34 cellular contexts compared by ENCODE assay signal in genomic region chrX:121323337-121323736, GRCh38.
DNase-seq lines count a peak whose midpoint lies in the region; ATAC-seq, FAIRE-seq and TF ChIP-seq lines count a peak whose summit lies in the region.
"Had no signal": no experiment of that assay in that cellular context is flagged by ENCODE, and none has a peak within 500 bp of the region (broad histone marks: within the 10 kb centered on the region; RNA-seq: fewer than 3 reads in every experiment).

No MANE protein-coding gene starts in this region.

- TF ChIP-seq RAD21 in A549 (conservative IDR thresholded peaks at IDR 0.05 in 1 of 2, IDR thresholded peaks at IDR 0.05 in 1 of 2) (no peak), K562 (CRISPR knock-in tag; conservative IDR thresholded peaks at IDR 0.05 in 1 of 2, IDR thresholded peaks at IDR 0.05 in 1 of 2) (no peak)

- H3K4me3 ChIP-seq in A549 (no peak overlapping the region), K562 (no peak overlapping the region), mucosa of descending colon (no peak overlapping the region)
- H3K4me3 ChIP-seq: BLaER1; BLaER1 treated with 17β-estradiol and CSF1 and Interleukin-3, amounts not matched to agents 10 nM and 100 nM had no signal

- TF ChIP-seq POLR2A in A549 (IDR thresholded peaks at IDR 0.05; ENCODE audit: low read length): no peak
- TF ChIP-seq POLR2A in K562 (conservative IDR thresholded peaks at IDR 0.05): no peak

- intact Hi-C loops in K562 (cut with micrococcal nuclease) (no loop called here), mucosa of descending colon (cut with DNase I, micrococcal nuclease) (no loop called here)

- no TSS peak for BruUV-seq in K562 (replicated peaks; lab: Mats Ljungman, UMichigan)

- H3K36me3 ChIP-seq in K562 (ENCODE audit: control insufficient read depth, insufficient read depth, low read length): no peaks in the 10 kb centered on the region
- H3K36me3 ChIP-seq in mucosa of descending colon (ENCODE audit: low read depth): no peaks in the 10 kb centered on the region
- H3K36me3 ChIP-seq: BE2C; BLaER1; BLaER1 treated with 17β-estradiol and CSF1 and Interleukin-3, amounts not matched to agents 10 nM and 100 nM had no signal

- POLR2A ChIA-PET in A549 (lab: Yijun Ruan, JAX): no interaction called here
- POLR2A ChIA-PET in K562 (lab: Yijun Ruan, JAX): no interaction called here

- H3K27ac Mint-ChIP-seq in activated T-cell treated with anti-CD3 and anti-CD28 coated beads, Interleukin-2, amount 50 U/mL, for 72 hours: no peak overlapping the region
- H3K27ac Mint-ChIP-seq: B cell; CD14-positive monocyte; CD4-positive, alpha-beta memory T cell; CD4-positive, alpha-beta T cell; CD4-positive, CD25-positive, alpha-beta regulatory T cell; CD8-positive, alpha-beta memory T cell; CD8-positive, alpha-beta T cell had no signal

- no peaks in the 10 kb centered on the region for H3K4me1 Mint-ChIP-seq in activated T-cell treated with anti-CD3 and anti-CD28 coated beads, Interleukin-2, amount 50 U/mL, for 72 hours (ENCODE audit: low read depth)
- H3K4me1 Mint-ChIP-seq: B cell; CD14-positive monocyte; CD4-positive, alpha-beta memory T cell; CD4-positive, CD25-positive, alpha-beta regulatory T cell; CD8-positive, alpha-beta memory T cell had no signal

- no peaks in the 10 kb centered on the region for H3K36me3 Mint-ChIP-seq in activated T-cell treated with anti-CD3 and anti-CD28 coated beads, Interleukin-2, amount 50 U/mL, for 72 hours (ENCODE audit: insufficient read depth in 2 of 2)
- H3K36me3 Mint-ChIP-seq: CD14-positive monocyte; CD4-positive, alpha-beta memory T cell; CD4-positive, CD25-positive, alpha-beta regulatory T cell; CD8-positive, alpha-beta memory T cell; CD8-positive, alpha-beta T cell had no signal

- H3K9ac ChIP-seq in K562 (ENCODE audit: insufficient read depth in 1 of 2, low read depth in 2 of 2, low read length in 2 of 2): no peak overlapping the region
- H3K9ac ChIP-seq: BLaER1; BLaER1 treated with 17β-estradiol and CSF1 and Interleukin-3, amounts not matched to agents 10 nM and 100 nM had no signal

- no peak overlapping the region for H3K27ac ChIP-seq in A549
- no peak overlapping the region for H3K27ac ChIP-seq in K562 (ENCODE audit: extremely low read depth, low read depth, low read length)
- H3K27ac ChIP-seq: 22Rv1; BLaER1; BLaER1 treated with 17β-estradiol and CSF1 and Interleukin-3, amounts not matched to agents 10 nM and 100 nM; C4-2B had no signal

- FAIRE-seq in A549 (lab: Jason Lieb, UNC): peak; percentile 7
- FAIRE-seq in K562 (lab: Jason Lieb, UNC): no peak
- FAIRE-seq: A204.1, D721Med had no signal

- H3K4me2 ChIP-seq in A549 (no peak overlapping the region), K562 (ENCODE audit: insufficient read depth, low read length) (no peak overlapping the region)
- H3K4me2 ChIP-seq: BLaER1; BLaER1 treated with 17β-estradiol and CSF1 and Interleukin-3, amounts not matched to agents 10 nM and 100 nM had no signal

- ATAC-seq in A549 (no peak), K562 (no peak), mucosa of descending colon (no peak)
- no peak for ATAC-seq in activated T-cell treated with anti-CD3 and anti-CD28 coated beads, Interleukin-2, amount 50 U/mL, for 72 hours (replicated peaks in 1 of 2)
- ATAC-seq: CD8-positive, alpha-beta T cell had no signal

- H3K4me3 Mint-ChIP-seq in activated T-cell treated with anti-CD3 and anti-CD28 coated beads, Interleukin-2, amount 50 U/mL, for 72 hours: no peak overlapping the region
- H3K4me3 Mint-ChIP-seq: B cell; CD14-positive monocyte; CD4-positive, alpha-beta memory T cell; CD4-positive, alpha-beta T cell; CD4-positive, CD25-positive, alpha-beta regulatory T cell; CD8-positive, alpha-beta memory T cell; CD8-positive, alpha-beta T cell had no signal

- no peaks in the 10 kb centered on the region for H4K20me1 ChIP-seq in K562 (replicated peaks; ENCODE audit: control insufficient read depth, insufficient read depth, low read length)
- H4K20me1 ChIP-seq: BLaER1; BLaER1 treated with 17β-estradiol and CSF1 and Interleukin-3, amounts not matched to agents 10 nM and 100 nM had no signal

- H2AFZ ChIP-seq in K562 (ENCODE audit: low read depth, low read length): no peak overlapping the region

- no peaks in the 10 kb centered on the region for H3K9me1 ChIP-seq in K562 (ENCODE audit: control insufficient read depth, insufficient read depth, low read length)

- TF ChIP-seq EP300 in A549 (IDR thresholded peaks at IDR 0.05): no peak
- TF ChIP-seq EP300 in K562 (IDR thresholded peaks at IDR 0.05; ENCODE audit: low read length): no peak

- CTCF ChIA-PET in A549 (lab: Yijun Ruan, JAX): interaction anchor here (0.6 kb wide), 1 partner anchor 36 kb away, joined by 3 read pairs; no protein-coding TSS in a partner anchor
- CTCF ChIA-PET in K562 (lab: Yijun Ruan, JAX; ENCODE audit: low intra/inter-chr PET ratio): no interaction called here

- peaks cover 26% of the 10 kb centered on the region for H3K27me3 Mint-ChIP-seq in activated T-cell treated with anti-CD3 and anti-CD28 coated beads, Interleukin-2, amount 50 U/mL, for 72 hours (ENCODE audit: low read depth)
- H3K27me3 Mint-ChIP-seq: CD4-positive, alpha-beta memory T cell; CD4-positive, alpha-beta T cell; CD4-positive, CD25-positive, alpha-beta regulatory T cell had no signal

- H3K4me1 ChIP-seq in A549: no peaks in the 10 kb centered on the region
- H3K4me1 ChIP-seq in K562 (replicated peaks in 1 of 2; ENCODE audit: control insufficient read depth in 2 of 2, insufficient read depth in 2 of 2, low read length in 2 of 2): no peaks in the 10 kb centered on the region
- H3K4me1 ChIP-seq in mucosa of descending colon (ENCODE audit: low read depth): no peaks in the 10 kb centered on the region
- H3K4me1 ChIP-seq: BE2C; BLaER1; BLaER1 treated with 17β-estradiol and CSF1 and Interleukin-3, amounts not matched to agents 10 nM and 100 nM; Caco-2 had no signal

- DNase-seq in A549 (ENCODE audit: low read depth in 1 of 2, low spot score in 1 of 2): no peak
- peak; percentile 61 for DNase-seq in OCI-M1 (lab: John Stamatoyannopoulos, UW)
- DNase-seq in K562 (ENCODE audit: extremely low read depth in 1 of 4, low spot score in 3 of 4): peak in 1 of 4 experiments; percentile 3
- no peak for DNase-seq in mucosa of descending colon
- no peak for DNase-seq in inferior parietal cortex (ENCODE audit: extremely low spot score)
- no peak for DNase-seq in activated T-cell treated with anti-CD3 and anti-CD28 coated beads, Interleukin-2, amount 50 U/mL, for 72 hours
- DNase-seq: 8988T; ACHN; AML-193; BE2C; C1 segment of cervical spinal cord; Caco-2; Calu3; CD4-positive, alpha-beta memory T cell; CD4-positive, alpha-beta T cell; CD4-positive, CD25-positive, alpha-beta regulatory T cell; CD8-positive, alpha-beta memory T cell; CD8-positive, alpha-beta T cell; COR-L47; DMS 273 treated with DMSO at 0.1 percent for 48 hours; DMS153; DMS53; DMS79; DMS79 treated with DMSO at 0.1 percent for 48 hours; DND-41; EL had no signal

- in situ Hi-C loops in K562 (cut with MboI): no loop called here

- H3K9me3 ChIP-seq in A549 (no peaks in the 10 kb centered on the region), K562 (replicated peaks; ENCODE audit: control insufficient read depth, insufficient read depth, low read depth, low read length) (no peaks in the 10 kb centered on the region), mucosa of descending colon (no peaks in the 10 kb centered on the region)
- H3K9me3 ChIP-seq: BE2C; BLaER1; BLaER1 treated with 17β-estradiol and CSF1 and Interleukin-3, amounts not matched to agents 10 nM and 100 nM; Caco-2 had no signal

- no peaks in the 10 kb centered on the region for H3K9me3 Mint-ChIP-seq in activated T-cell treated with anti-CD3 and anti-CD28 coated beads, Interleukin-2, amount 50 U/mL, for 72 hours
- H3K9me3 Mint-ChIP-seq: CD14-positive monocyte; CD4-positive, alpha-beta T cell; CD8-positive, alpha-beta memory T cell; CD8-positive, alpha-beta T cell had no signal

- no peaks in the 10 kb centered on the region for H3K27me3 ChIP-seq in K562 (ENCODE audit: control insufficient read depth in 2 of 2, insufficient read depth in 2 of 2, low read length in 2 of 2)
- H3K27me3 ChIP-seq: BE2C; BLaER1; BLaER1 treated with 17β-estradiol and CSF1 and Interleukin-3, amounts not matched to agents 10 nM and 100 nM had no signal

- H3K79me2 ChIP-seq in K562 (ENCODE audit: control insufficient read depth, insufficient read depth, low read length): no peaks in the 10 kb centered on the region

- WGBS in A549 (ENCODE audit: missing lambda C conversion rate): 39% methylated on average over 1 of the region's 1 CpG
- WGBS in K562 (ENCODE audit: insufficient coverage, low coverage, missing lambda C conversion rate): 77% methylated on average over 1 of the region's 1 CpG

- TF ChIP-seq CTCF in A549 (IDR thresholded peaks at IDR 0.05): no peak
- no peak for TF ChIP-seq CTCF in K562 (IDR thresholded peaks at IDR 0.05 in 2 of 3, conservative IDR thresholded peaks at IDR 0.05 in 1 of 3; ENCODE audit: insufficient read depth in 2 of 3, low read depth in 1 of 3, low read length in 3 of 3)
- TF ChIP-seq CTCF in mucosa of descending colon (IDR thresholded peaks at IDR 0.05): no peak

TF ChIP-seq in A549, 52 proteins besides CTCF, POLR2A, EP300 and RAD21 (continues in another document):
- TF ChIP-seq BHLHE40 (IDR thresholded peaks at IDR 0.05; ENCODE audit: low read depth, low read length): no peak
- no peak for TF ChIP-seq USF2 (IDR thresholded peaks at IDR 0.05)
- TF ChIP-seq FOXS1 (CRISPR knock-in tag; IDR thresholded peaks at IDR 0.05): no peak
- no peak for TF ChIP-seq SMC3 (IDR thresholded peaks at IDR 0.05)
- TF ChIP-seq CBX8 (IDR thresholded peaks at IDR 0.05): no peak
- no peak for TF ChIP-seq ZC3H11A (IDR thresholded peaks at IDR 0.05)

TF ChIP-seq in K562, 482 proteins besides CTCF, POLR2A, EP300 and RAD21:
- TF ChIP-seq ZSCAN32 (CRISPR knock-in tag; IDR thresholded peaks at IDR 0.05) (no peak), MAFF (IDR thresholded peaks at IDR 0.05; ENCODE audit: low read length) (peak; percentile 55; the same call in 1 of the 2 replicates), C11orf30 (IDR thresholded peaks at IDR 0.05; ENCODE audit: low read depth) (peak; percentile 71), MAFG (tag; conservative IDR thresholded peaks at IDR 0.05) (peak; percentile 74), NFE2 (IDR thresholded peaks at IDR 0.05; ENCODE audit: low read depth) (peak; percentile 58), CBFA2T2 (conservative IDR thresholded peaks at IDR 0.05) (no peak), ZNF316 (IDR thresholded peaks at IDR 0.05) (peak; percentile 81)
